1 cellular context compared by ENCODE assay signal in genomic region chr11:62621567-62622470, GRCh38.
TF ChIP-seq lines count a peak whose summit lies in the region.

TSS of gene B3GAT3 (minus strand) at chr11:62621986. CDS start at chr11:62621947, 39 bp downstream.

TF ChIP-seq in SK-N-SH, 30 proteins besides CTCF, POLR2A, EP300 and RAD21 (continued from another document):
- TF ChIP-seq REST (IDR thresholded peaks at IDR 0.05; ENCODE audit: low read depth, low read length) (no peak), USF2 (IDR thresholded peaks at IDR 0.05; ENCODE audit: borderline replicate concordance, low read depth, low read length) (no peak), FOSL2 (IDR thresholded peaks at IDR 0.05; ENCODE audit: borderline replicate concordance, low read depth) (peak; percentile 10; the same call in 1 of the 2 replicates)
- TF ChIP-seq, protein P1, sequence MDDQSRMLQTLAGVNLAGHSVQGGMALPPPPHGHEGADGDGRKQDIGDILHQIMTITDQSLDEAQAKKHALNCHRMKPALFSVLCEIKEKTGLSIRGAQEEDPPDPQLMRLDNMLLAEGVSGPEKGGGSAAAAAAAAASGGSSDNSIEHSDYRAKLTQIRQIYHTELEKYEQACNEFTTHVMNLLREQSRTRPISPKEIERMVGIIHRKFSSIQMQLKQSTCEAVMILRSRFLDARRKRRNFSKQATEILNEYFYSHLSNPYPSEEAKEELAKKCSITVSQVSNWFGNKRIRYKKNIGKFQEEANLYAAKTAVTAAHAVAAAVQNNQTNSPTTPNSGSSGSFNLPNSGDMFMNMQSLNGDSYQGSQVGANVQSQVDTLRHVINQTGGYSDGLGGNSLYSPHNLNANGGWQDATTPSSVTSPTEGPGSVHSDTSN (IDR thresholded peaks at IDR 0.05), result peak; percentile 48
